9 cellular contexts compared by ENCODE assay signal in the genomic region with DNA sequence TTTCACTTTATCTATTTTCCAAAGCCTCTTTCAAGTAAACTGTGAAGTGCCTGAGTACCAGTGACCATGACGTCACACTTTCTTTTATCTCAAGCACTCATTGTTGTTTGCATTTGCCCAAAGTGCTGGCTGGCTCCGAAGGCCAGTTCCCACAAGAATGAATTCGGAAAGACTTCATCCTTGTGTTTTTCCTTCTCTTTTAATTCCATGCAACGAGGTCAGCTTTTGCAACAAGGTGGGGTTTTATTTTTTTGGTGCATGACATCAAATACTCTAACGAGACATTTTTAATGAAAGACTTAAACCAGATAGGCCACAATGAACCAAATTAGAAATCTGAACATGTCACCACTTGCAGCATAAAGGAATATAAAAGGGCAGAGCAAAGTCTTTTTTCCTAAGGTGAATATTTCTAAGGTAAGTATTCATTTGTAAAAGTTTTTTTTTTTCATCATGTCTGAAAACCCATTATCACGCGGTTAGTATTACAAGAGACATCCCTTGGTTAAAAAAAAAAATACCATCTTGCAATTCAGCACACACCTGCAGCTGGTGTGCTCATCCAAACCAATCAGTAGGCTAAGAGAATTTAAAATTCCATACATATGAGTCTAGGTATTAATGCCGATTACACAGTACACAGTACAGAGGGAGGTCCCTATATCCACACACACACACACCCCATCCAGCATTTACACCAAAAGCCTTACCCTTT. TPM values are rescaled to one million over a fixed set of nuclear protein-coding genes. Genes with fewer than 3 reads are reported as not detected.
DNase-seq lines count a peak whose midpoint lies in the region; ATAC-seq and TF ChIP-seq lines count a peak whose summit lies in the region.
"Had no signal": no experiment of that assay in that cellular context is flagged by ENCODE, and none has a peak within 500 bp of the region (broad histone marks: within the 10 kb centered on the region; RNA-seq: fewer than 3 reads in every experiment).

No MANE protein-coding gene starts in this region.

- peaks cover 6% of the 10 kb centered on the region for H3K27me3 Mint-ChIP-seq in CD4-positive, CD25-positive, alpha-beta regulatory T cell
- H3K27me3 Mint-ChIP-seq in activated B cell treated with CpG ODN at 0.5 μM for 24 hours = no peaks in the 10 kb centered on the region
- no peaks in the 10 kb centered on the region for H3K27me3 Mint-ChIP-seq in stimulated activated naive CD8-positive, alpha-beta T cell treated with anti-CD3 and anti-CD28 coated beads, Interleukin-15, amount 100 ng/mL, for 72 hours

- WGBS in gastroesophageal sphincter (ENCODE audit: low coverage in 1 of 2), 2 donors = 50 to 71% methylated on average over 8 of the region's 8 CpGs

- intact Hi-C loops in activated B cell treated with CpG ODN at 0.5 μM for 24 hours (cut with micrococcal nuclease) = loop anchor here (1.0 kb wide), 1 partner anchor 11 kb away; no protein-coding TSS in a partner anchor

- peaks cover 18% of the 10 kb centered on the region for H3K36me3 ChIP-seq in CD4-positive, CD25-positive, alpha-beta regulatory T cell (ENCODE audit: control insufficient read depth, insufficient read depth, low read length)
- H3K36me3 ChIP-seq in HUES48 (ENCODE audit: control insufficient read depth, insufficient read depth, low read length) (no peaks in the 10 kb centered on the region), gastroesophageal sphincter (no peaks in the 10 kb centered on the region)

- H3K9ac ChIP-seq in HUES48 (ENCODE audit: low read depth, low read length) = no peak overlapping the region
- H3K9ac ChIP-seq: parathyroid adenoma had no signal

- H3K27me3 ChIP-seq in CD4-positive, CD25-positive, alpha-beta regulatory T cell (ENCODE audit: control insufficient read depth, insufficient read depth, low read length) = no peaks in the 10 kb centered on the region
- H3K27me3 ChIP-seq in HUES48 (ENCODE audit: control insufficient read depth, insufficient read depth, low read length) = peaks cover 27% of the 10 kb centered on the region
- H3K27me3 ChIP-seq in gastroesophageal sphincter = no peaks in the 10 kb centered on the region

- TF ChIP-seq CTCF in activated B cell treated with CpG ODN at 0.5 μM for 24 hours (IDR thresholded peaks at IDR 0.05) = no peak
- no peak for TF ChIP-seq CTCF in gastroesophageal sphincter (IDR thresholded peaks at IDR 0.05)

- peaks cover 40% of the 10 kb centered on the region for H3K36me3 Mint-ChIP-seq in CD4-positive, CD25-positive, alpha-beta regulatory T cell
- peaks cover 13% of the 10 kb centered on the region for H3K36me3 Mint-ChIP-seq in activated B cell treated with CpG ODN at 0.5 μM for 24 hours (ENCODE audit: low read depth)

- H3K4me1 Mint-ChIP-seq in CD4-positive, CD25-positive, alpha-beta regulatory T cell = peaks cover 13 to 42% (median 33%) of the 10 kb centered on the region in 4 donors
- peaks cover 73% of the 10 kb centered on the region for H3K4me1 Mint-ChIP-seq in activated B cell treated with CpG ODN at 0.5 μM for 24 hours
- peaks cover 52% of the 10 kb centered on the region for H3K4me1 Mint-ChIP-seq in stimulated activated naive CD8-positive, alpha-beta T cell treated with anti-CD3 and anti-CD28 coated beads, Interleukin-15, amount 100 ng/mL, for 72 hours

- H3K4me1 ChIP-seq in CD4-positive, CD25-positive, alpha-beta regulatory T cell (ENCODE audit: control insufficient read depth, insufficient read depth, low read length, poor library complexity, severe bottlenecking) = peaks cover 64% of the 10 kb centered on the region
- H3K4me1 ChIP-seq in HUES48 (ENCODE audit: control insufficient read depth, insufficient read depth, low read length) (peaks cover 17% of the 10 kb centered on the region), gastroesophageal sphincter (peaks cover 0 to 33% (median 10%) of the 10 kb centered on the region in 3 donors)
- H3K4me1 ChIP-seq: parathyroid adenoma had no signal

- TF ChIP-seq POLR2A in gastroesophageal sphincter (IDR thresholded peaks at IDR 0.05) = no peak

- peak in 1 of 2 donors; percentile 4 for ATAC-seq in CD4-positive, CD25-positive, alpha-beta regulatory T cell (ENCODE audit: low read depth in 2 of 2)
- ATAC-seq in activated B cell treated with CpG ODN at 0.5 μM for 24 hours (ENCODE audit: low read depth) (no peak), gastroesophageal sphincter (no peak)
- no peak for ATAC-seq in stimulated activated naive CD8-positive, alpha-beta T cell treated with anti-CD3 and anti-CD28 coated beads, Interleukin-15, amount 100 ng/mL, for 72 hours

- peak overlapping the region; percentile 100 for H3K4me3 ChIP-seq in CD4-positive, CD25-positive, alpha-beta regulatory T cell (ENCODE audit: low read depth, low read length)
- H3K4me3 ChIP-seq in HUES48 (ENCODE audit: low read depth, low read length) = peak overlapping the region; percentile 96
- H3K4me3 ChIP-seq in gastroesophageal sphincter = peak overlapping the region in 1 of 2 donors; percentile 75

- H3K27ac ChIP-seq in CD4-positive, CD25-positive, alpha-beta regulatory T cell (ENCODE audit: insufficient read depth, low read length, poor library complexity, severe bottlenecking) = peak overlapping the region; percentile 96
- H3K27ac ChIP-seq in HUES48 (ENCODE audit: low read depth, low read length) (no peak overlapping the region), gastroesophageal sphincter (peak overlapping the region in 1 of 4 donors; percentile 84)
- H3K27ac ChIP-seq: parathyroid adenoma had no signal

- peak overlapping the region; percentile 99 to 100 (median 99) for H3K27ac Mint-ChIP-seq in CD4-positive, CD25-positive, alpha-beta regulatory T cell
- H3K27ac Mint-ChIP-seq in activated B cell treated with CpG ODN at 0.5 μM for 24 hours = peak overlapping the region; percentile 70
- H3K27ac Mint-ChIP-seq in stimulated activated naive CD8-positive, alpha-beta T cell treated with anti-CD3 and anti-CD28 coated beads, Interleukin-15, amount 100 ng/mL, for 72 hours = peak overlapping the region; percentile 94 to 97

- H3K9me3 Mint-ChIP-seq in CD4-positive, CD25-positive, alpha-beta regulatory T cell = peaks cover 0 to 6% (median 1%) of the 10 kb centered on the region in 7 donors
- no peaks in the 10 kb centered on the region for H3K9me3 Mint-ChIP-seq in activated B cell treated with CpG ODN at 0.5 μM for 24 hours
- no peaks in the 10 kb centered on the region for H3K9me3 Mint-ChIP-seq in stimulated activated naive CD8-positive, alpha-beta T cell treated with anti-CD3 and anti-CD28 coated beads, Interleukin-15, amount 100 ng/mL, for 72 hours

- TF ChIP-seq EP300 in gastroesophageal sphincter (IDR thresholded peaks at IDR 0.05) = no peak

- H3K4me3 Mint-ChIP-seq in CD4-positive, CD25-positive, alpha-beta regulatory T cell = peak overlapping the region; percentile 92 to 100 (median 98)
- H3K4me3 Mint-ChIP-seq in activated B cell treated with CpG ODN at 0.5 μM for 24 hours = peak overlapping the region; percentile 88
- peak overlapping the region; percentile 90 to 94 for H3K4me3 Mint-ChIP-seq in stimulated activated naive CD8-positive, alpha-beta T cell treated with anti-CD3 and anti-CD28 coated beads, Interleukin-15, amount 100 ng/mL, for 72 hours

- peak in 2 of 3 donors; percentile 67 to 88 for DNase-seq in CD4-positive, CD25-positive, alpha-beta regulatory T cell
- DNase-seq in activated B cell treated with CpG ODN at 0.5 μM for 24 hours (no peak), hepatic stellate cell (ENCODE audit: low spot score) (peak; percentile 22), DMS114 treated with DMSO at 0.1 percent for 48 hours (lab: John Stamatoyannopoulos, UW; ENCODE audit: unreplicated experiment) (no peak), EL (no peak)
- no peak for DNase-seq in stimulated activated naive CD8-positive, alpha-beta T cell treated with anti-CD3 and anti-CD28 coated beads, Interleukin-15, amount 100 ng/mL, for 72 hours

- no peaks in the 10 kb centered on the region for H3K9me3 ChIP-seq in CD4-positive, CD25-positive, alpha-beta regulatory T cell (ENCODE audit: control insufficient read depth in 2 of 2, low read length in 2 of 2)
- H3K9me3 ChIP-seq in HUES48 (ENCODE audit: control insufficient read depth, insufficient read depth, low read length) (no peaks in the 10 kb centered on the region), gastroesophageal sphincter (no peaks in the 10 kb centered on the region)

- CTCF ChIA-PET in activated B cell treated with CpG ODN at 0.5 μM for 24 hours (lab: Charles Lee) = interaction anchor here (1.2 to 5.7 kb wide), 3 partner anchors 9 to 205 kb away, joined by 3 to 59 read pairs (median 14); no protein-coding TSS in a partner anchor

- POLR2A ChIA-PET in activated B cell treated with CpG ODN at 0.5 μM for 24 hours (lab: Charles Lee) = interaction anchor here (3.1 to 3.4 kb wide), 3 partner anchors 11 to 204 kb away, joined by 24 to 41 read pairs (median 31); no protein-coding TSS in a partner anchor

RNA-seq across cellular contexts. Expression of a gene that starts 2.4 kb away (rescaled TPM):
- total RNA-seq in CD4-positive, CD25-positive, alpha-beta regulatory T cell = 407 TPM
- polyA plus RNA-seq in CD4-positive, CD25-positive, alpha-beta regulatory T cell = 100 to 1,000 TPM; 103 to 176 (median 129) TPM
- 20.9 TPM in 2 replicates for total RNA-seq in activated B cell treated with CpG ODN at 0.5 μM for 24 hours
- total RNA-seq in gastroesophageal sphincter = 10 to 100 TPM in 1 of 4 donors, 1 to 10 TPM in 3; 3.7 to 12.7 (median 7.2) TPM

Comparison
In these comparisons a context has a peak if more than half of its experiments do, and no peak if none do; other contexts are left out.
1. DNase-seq: peak in CD4-positive, CD25-positive, alpha-beta regulatory T cell (2 of 3) and hepatic stellate cell (single experiment); none in activated B cell treated with CpG ODN at 0.5 μM for 24 hours (single experiment), stimulated activated naive CD8-positive, alpha-beta T cell treated with anti-CD3 and anti-CD28 coated beads, Interleukin-15, amount 100 ng/mL, for 72 hours (0 of 2), DMS114 treated with DMSO at 0.1 percent for 48 hours (single experiment) and EL (single experiment).
2. RNA of a gene that starts 2.4 kb away (total RNA-seq): 407 TPM in CD4-positive, CD25-positive, alpha-beta regulatory T cell (single experiment); 20.9 TPM in activated B cell treated with CpG ODN at 0.5 μM for 24 hours and 3.7 to 12.7 TPM in gastroesophageal sphincter; every median in the first group is over 10 times any median in the second.
3. Peak in every context shown above with its lines, with median percentiles within 50 percentile points of each other: H3K27ac Mint-ChIP-seq and H3K4me3 Mint-ChIP-seq.